8 cellular contexts compared by ENCODE assay signal in genomic region chr1:102191723-102192122, GRCh38.
DNase-seq lines count a peak whose midpoint lies in the region; ATAC-seq and TF ChIP-seq lines count a peak whose summit lies in the region.

No MANE protein-coding gene starts in this region.

- no peaks in the 10 kb centered on the region for H3K36me3 Mint-ChIP-seq in naive thymus-derived CD8-positive, alpha-beta T cell

- H3K4me1 ChIP-seq in adrenal gland (replicated peaks in 1 of 2) (no peaks in the 10 kb centered on the region), left lung (no peaks in the 10 kb centered on the region)

- peak; percentile 95 for ATAC-seq in left lung
- no peak for ATAC-seq in naive thymus-derived CD8-positive, alpha-beta T cell
- ATAC-seq in GM18505 (IDR thresholded peaks at IDR 0.05; ENCODE audit: unreplicated experiment) = no peak

- no peak overlapping the region for H3K4me3 Mint-ChIP-seq in naive thymus-derived CD8-positive, alpha-beta T cell

- H3K4me3 ChIP-seq in H7 (ENCODE audit: insufficient read depth, low read depth, low read length) (no peak overlapping the region), adrenal gland (no peak overlapping the region), left lung (no peak overlapping the region)

- no peaks in the 10 kb centered on the region for H3K36me3 ChIP-seq in H7 (replicated peaks; ENCODE audit: control insufficient read depth, insufficient read depth, low read length)
- no peaks in the 10 kb centered on the region for H3K36me3 ChIP-seq in adrenal gland (replicated peaks in 1 of 2)
- no peaks in the 10 kb centered on the region for H3K36me3 ChIP-seq in left lung

- H3K27me3 ChIP-seq in H7 (ENCODE audit: control insufficient read depth, insufficient read depth, low read length) = no peaks in the 10 kb centered on the region
- H3K27me3 ChIP-seq in adrenal gland = no peaks in the 10 kb centered on the region
- H3K27me3 ChIP-seq in left lung = no peaks in the 10 kb centered on the region

- DNase-seq in DMS153 treated with DMSO at 0.1 percent for 48 hours (lab: John Stamatoyannopoulos, UW; ENCODE audit: unreplicated experiment) (peak; percentile 61), H7 (peak; percentile 5), NCI-H2081 (lab: John Stamatoyannopoulos, UW) (peak; percentile 44 to 79), adrenal gland (peak in 5 of 7 donors; percentile 8 to 54 (median 15)), left lung (no peak)
- DNase-seq in naive thymus-derived CD8-positive, alpha-beta T cell = no peak
- no peak for DNase-seq in activated CD4-positive, CD25-positive, alpha-beta regulatory T cell treated with anti-CD3 and anti-CD28 coated beads, Interleukin-2, amount 50 U/mL, for 72 hours

- WGBS in adrenal gland, 4 donors = 19 to 50% (median 41%) methylated on average over 2 of the region's 2 CpGs

- no peaks in the 10 kb centered on the region for H3K4me1 Mint-ChIP-seq in naive thymus-derived CD8-positive, alpha-beta T cell

- TF ChIP-seq CTCF in adrenal gland (IDR thresholded peaks at IDR 0.05) (peak in 5 of 6 experiments; percentile 22 to 40 (median 23)), left lung (IDR thresholded peaks at IDR 0.05) (peak in 1 of 2 donors; percentile 15)

- POLR2A ChIA-PET in naive thymus-derived CD8-positive, alpha-beta T cell (lab: Charles Lee) = no interaction called here

- intact Hi-C loops in adrenal gland (cut with DNase I) = no loop called here
- intact Hi-C loops in left lung (cut with DNase I) = no loop called here

- H3K27ac ChIP-seq in adrenal gland (no peak overlapping the region), left lung (no peak overlapping the region)

- no peak overlapping the region for H3K27ac Mint-ChIP-seq in naive thymus-derived CD8-positive, alpha-beta T cell

- H3K9me3 ChIP-seq in adrenal gland (replicated peaks in 1 of 3) (no peaks in the 10 kb centered on the region), left lung (no peaks in the 10 kb centered on the region)

- peaks cover 0 to 3% (median 0%) of the 10 kb centered on the region in 9 donors for H3K9me3 Mint-ChIP-seq in naive thymus-derived CD8-positive, alpha-beta T cell

- TF ChIP-seq POLR2A in adrenal gland (IDR thresholded peaks at IDR 0.05) (no peak), GM18505 (IDR thresholded peaks at IDR 0.05; ENCODE audit: borderline replicate concordance, extremely low read depth, insufficient read depth, insufficient read length) (no peak)

- H3K27me3 Mint-ChIP-seq in naive thymus-derived CD8-positive, alpha-beta T cell = peaks cover 0 to 4% (median 0%) of the 10 kb centered on the region in 5 donors

Comparison
In these comparisons a context has a peak if more than half of its experiments do, and no peak if none do; other contexts are left out.
1. DNase-seq: peak in DMS153 treated with DMSO at 0.1 percent for 48 hours (single experiment), H7 (single experiment), NCI-H2081 (2 of 2) and adrenal gland (5 of 7); none in left lung (0 of 2), naive thymus-derived CD8-positive, alpha-beta T cell (0 of 10) and activated CD4-positive, CD25-positive, alpha-beta regulatory T cell treated with anti-CD3 and anti-CD28 coated beads, Interleukin-2, amount 50 U/mL, for 72 hours (single experiment).